In the genomic region with DNA sequence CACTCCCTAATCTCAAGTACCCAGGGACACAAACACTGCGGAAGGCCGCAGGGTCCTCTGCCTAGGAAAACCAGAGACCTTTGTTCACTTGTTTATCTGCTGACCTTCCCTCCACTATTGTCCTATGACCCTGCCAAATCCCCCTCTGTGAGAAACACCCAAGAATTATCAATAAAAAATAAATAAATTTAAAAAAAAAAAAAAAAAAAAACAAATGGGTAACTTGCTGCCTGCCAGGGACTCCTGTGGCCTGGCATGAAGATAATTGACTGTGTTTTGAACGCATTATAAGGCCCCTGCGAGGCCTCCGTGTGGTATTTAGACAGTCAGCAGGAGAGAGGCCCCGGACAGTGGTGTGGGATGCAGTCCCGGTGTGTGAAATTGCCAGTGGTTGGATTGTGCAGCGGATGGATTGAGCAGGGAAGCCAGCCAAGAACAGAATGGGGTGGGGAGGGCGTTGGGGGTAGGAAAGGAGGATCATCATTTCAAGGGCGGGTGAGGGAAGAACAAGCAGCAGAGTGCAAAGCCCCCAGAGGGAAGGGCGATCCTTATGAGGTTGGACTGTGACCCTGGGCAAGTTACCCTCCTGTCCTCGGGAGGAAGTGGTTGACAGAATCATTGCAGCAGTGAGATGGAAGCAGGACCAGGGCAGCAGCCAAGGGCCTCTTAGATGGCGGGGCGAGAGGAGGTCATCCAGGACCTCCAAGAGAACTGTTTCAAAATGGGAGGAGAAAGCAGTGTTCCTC, we compare ENCODE assay signal across 13 cellular contexts. TPM values are rescaled to one million over a fixed set of nuclear protein-coding genes. Genes with fewer than 3 reads are reported as not detected.
DNase-seq lines count a peak whose midpoint lies in the region; ATAC-seq, FAIRE-seq and TF ChIP-seq lines count a peak whose summit lies in the region.
"Had no signal": no experiment of that assay in that cellular context is flagged by ENCODE, and none has a peak within 500 bp of the region (broad histone marks: within the 10 kb centered on the region; RNA-seq: fewer than 3 reads in every experiment).

No MANE protein-coding gene starts in this region.

- H3K27ac Mint-ChIP-seq in astrocyte (ENCODE audit: unreplicated experiment) (no peak overlapping the region), type B pancreatic cell (peak overlapping the region; percentile 4)
- no peak overlapping the region for H3K27ac Mint-ChIP-seq in natural killer cell treated with Interleukin-12 subunit alpha and Interleukin-12 subunit beta and Interleukin-15 and Interleukin-18, amount 100 ng/mL, for 72 hours

- H2AFZ ChIP-seq in astrocyte (ENCODE audit: low read depth, low read length), result no peak overlapping the region

- H3K36me3 ChIP-seq in astrocyte (ENCODE audit: insufficient read depth, low read length), result no peaks in the 10 kb centered on the region
- H3K36me3 ChIP-seq: ascending aorta, gastrocnemius medialis had no signal

- H3K27ac ChIP-seq in astrocyte (ENCODE audit: low read depth, low read length), result no peak overlapping the region
- H3K27ac ChIP-seq: ascending aorta, gastrocnemius medialis had no signal

- no peak for TF ChIP-seq CTCF in astrocyte (IDR thresholded peaks at IDR 0.05; ENCODE audit: insufficient read depth, low read depth, low read length)
- TF ChIP-seq CTCF in type B pancreatic cell (conservative IDR thresholded peaks at IDR 0.05), result no peak

- H3K4me2 ChIP-seq in astrocyte (ENCODE audit: low read length), result peak overlapping the region; percentile 21

- H3K27me3 Mint-ChIP-seq in astrocyte (ENCODE audit: low read depth, unreplicated experiment) (no peaks in the 10 kb centered on the region), type B pancreatic cell (no peaks in the 10 kb centered on the region)
- H3K27me3 Mint-ChIP-seq in natural killer cell treated with Interleukin-12 subunit alpha and Interleukin-12 subunit beta and Interleukin-15 and Interleukin-18, amount 100 ng/mL, for 72 hours, result no peaks in the 10 kb centered on the region

- H3K27me3 ChIP-seq in astrocyte (ENCODE audit: insufficient read depth, low read length), result no peaks in the 10 kb centered on the region
- H3K27me3 ChIP-seq: ascending aorta, gastrocnemius medialis had no signal

- DNase-seq in NOMO-1 treated with DMSO at 0.1 percent for 48 hours (lab: John Stamatoyannopoulos, UW; ENCODE audit: unreplicated experiment) (peak; percentile 4), NOMO-1 (lab: John Stamatoyannopoulos, UW; ENCODE audit: unreplicated experiment in 2 of 2) (no peak), astrocyte (ENCODE audit: low read depth) (peak; percentile 41), left colon (peak; percentile 29 to 40), type B pancreatic cell (ENCODE audit: extremely low spot score, unreplicated experiment) (no peak), Ammon's horn (ENCODE audit: low spot score) (no peak)
- DNase-seq in natural killer cell treated with Interleukin-12 subunit alpha and Interleukin-12 subunit beta and Interleukin-15 and Interleukin-18, amount 100 ng/mL, for 72 hours (ENCODE audit: low spot score), result no peak
- no peak for DNase-seq in activated CD4-positive, alpha-beta T cell treated with anti-CD3 and anti-CD28 coated beads for 48 hours
- DNase-seq: activated CD4-positive, alpha-beta T cell treated with anti-CD3 and anti-CD28 coated beads for 1 hour; gastrocnemius medialis; PC-3 had no signal

- FAIRE-seq in astrocyte (lab: Jason Lieb, UNC), result no peak
- FAIRE-seq: GM12892 had no signal

- H3K4me1 ChIP-seq in astrocyte (ENCODE audit: insufficient read depth, low read length), result peaks cover 37% of the 10 kb centered on the region
- H3K4me1 ChIP-seq: ascending aorta had no signal

- H3K36me3 Mint-ChIP-seq in astrocyte (ENCODE audit: low read depth, unreplicated experiment) (peaks cover 6% of the 10 kb centered on the region), type B pancreatic cell (peaks cover 14% of the 10 kb centered on the region)
- no peaks in the 10 kb centered on the region for H3K36me3 Mint-ChIP-seq in natural killer cell treated with Interleukin-12 subunit alpha and Interleukin-12 subunit beta and Interleukin-15 and Interleukin-18, amount 100 ng/mL, for 72 hours

- H3K9me3 Mint-ChIP-seq in astrocyte (ENCODE audit: unreplicated experiment) (peaks cover 3% of the 10 kb centered on the region), type B pancreatic cell (no peaks in the 10 kb centered on the region)
- H3K9me3 Mint-ChIP-seq in natural killer cell treated with Interleukin-12 subunit alpha and Interleukin-12 subunit beta and Interleukin-15 and Interleukin-18, amount 100 ng/mL, for 72 hours, result no peaks in the 10 kb centered on the region

- H4K20me1 ChIP-seq in astrocyte (ENCODE audit: insufficient read depth, low read length), result peaks cover 4% of the 10 kb centered on the region

- peaks cover 2% of the 10 kb centered on the region for H3K4me1 Mint-ChIP-seq in astrocyte (ENCODE audit: low read depth, unreplicated experiment)
- H3K4me1 Mint-ChIP-seq in type B pancreatic cell (ENCODE audit: unreplicated experiment), result peaks cover 18% of the 10 kb centered on the region
- H3K4me1 Mint-ChIP-seq in natural killer cell treated with Interleukin-12 subunit alpha and Interleukin-12 subunit beta and Interleukin-15 and Interleukin-18, amount 100 ng/mL, for 72 hours (ENCODE audit: low read depth in 2 of 2), result peaks cover 20 to 26% of the 10 kb centered on the region in 2 donors

- H3K9ac ChIP-seq in astrocyte (ENCODE audit: low read length), result no peak overlapping the region

- ATAC-seq in left colon, result peak; percentile 71
- ATAC-seq in natural killer cell treated with Interleukin-12 subunit alpha and Interleukin-12 subunit beta and Interleukin-15 and Interleukin-18, amount 100 ng/mL, for 72 hours, result no peak
- ATAC-seq: gastrocnemius medialis, PC-3 had no signal

- H3K4me3 Mint-ChIP-seq in astrocyte (ENCODE audit: unreplicated experiment) (no peak overlapping the region), type B pancreatic cell (peak overlapping the region; percentile 1)
- no peak overlapping the region for H3K4me3 Mint-ChIP-seq in natural killer cell treated with Interleukin-12 subunit alpha and Interleukin-12 subunit beta and Interleukin-15 and Interleukin-18, amount 100 ng/mL, for 72 hours

- intact Hi-C loops in left colon (cut with DNase I, micrococcal nuclease), result no loop called here

- no peaks in the 10 kb centered on the region for H3K9me3 ChIP-seq in astrocyte (ENCODE audit: insufficient read depth, low read depth, low read length)
- H3K9me3 ChIP-seq: ascending aorta, gastrocnemius medialis had no signal

- H3K4me3 ChIP-seq in astrocyte (ENCODE audit: insufficient read depth, low read depth, low read length), result no peak overlapping the region
- H3K4me3 ChIP-seq: ascending aorta, gastrocnemius medialis had no signal

- peaks cover 44% of the 10 kb centered on the region for H3K79me2 ChIP-seq in astrocyte (ENCODE audit: insufficient read depth, low read length)

RNA-seq across cellular contexts. Expression of a gene that starts 43.3 kb away (rescaled TPM):
- 9.9 and 11.3 TPM in 2 replicates for total RNA-seq in astrocyte
- 10 to 100 TPM; 36.0 to 68.0 TPM for total RNA-seq in left colon
- 21.9 and 27.1 TPM in 2 replicates for total RNA-seq in type B pancreatic cell (ENCODE audit: low replicate concordance)
- total RNA-seq in natural killer cell treated with Interleukin-12 subunit alpha and Interleukin-12 subunit beta and Interleukin-15 and Interleukin-18, amount 100 ng/mL, for 72 hours, result 10 to 100 TPM; 19.6 to 19.9 TPM

Comparison
In these comparisons a context has a peak if more than half of its experiments do, and no peak if none do; other contexts are left out.
1. DNase-seq: peak in NOMO-1 treated with DMSO at 0.1 percent for 48 hours (single experiment), astrocyte (single experiment) and left colon (2 of 2); none in NOMO-1 (0 of 2), type B pancreatic cell (single experiment), natural killer cell treated with Interleukin-12 subunit alpha and Interleukin-12 subunit beta and Interleukin-15 and Interleukin-18, amount 100 ng/mL, for 72 hours (single experiment), activated CD4-positive, alpha-beta T cell treated with anti-CD3 and anti-CD28 coated beads for 48 hours (single experiment) and Ammon's horn (single experiment).